ENCODE assay signal across 28 cellular contexts in genomic region chr14:34426313-34427295, GRCh38. TPM values are rescaled to one million over a fixed set of nuclear protein-coding genes. Genes with fewer than 3 reads are reported as not detected.
DNase-seq lines count a peak whose midpoint lies in the region; ATAC-seq, FAIRE-seq and TF ChIP-seq lines count a peak whose summit lies in the region.
"Had no signal": no experiment of that assay in that cellular context is flagged by ENCODE, and none has a peak within 500 bp of the region (broad histone marks: within the 10 kb centered on the region; RNA-seq: fewer than 3 reads in every experiment).

No MANE protein-coding gene starts in this region.

- H3K79me2 ChIP-seq in mammary epithelial cell (ENCODE audit: insufficient read depth, low read length) = no peaks in the 10 kb centered on the region

- dilution Hi-C loops in mammary epithelial cell (cut with HindIII; ENCODE audit: low sequenced_read_pairs) = no loop called here

- H4K20me1 ChIP-seq in mammary epithelial cell (ENCODE audit: insufficient read depth, low read length) = no peaks in the 10 kb centered on the region

- no peak for TF ChIP-seq CTCF in pancreas (IDR thresholded peaks at IDR 0.05)
- no peak for TF ChIP-seq CTCF in CD4-positive, alpha-beta T cell (IDR thresholded peaks at IDR 0.05)
- no peak for TF ChIP-seq CTCF in mammary epithelial cell (conservative IDR thresholded peaks at IDR 0.05 in 1 of 2, IDR thresholded peaks at IDR 0.05 in 1 of 2; ENCODE audit: extremely low read depth in 1 of 2, insufficient read depth in 1 of 2, low read depth in 1 of 2, low read length in 2 of 2)

- intact Hi-C loops in right cardiac atrium (cut with DNase I) = no loop called here
- intact Hi-C loops in Right ventricle myocardium superior (cut with DNase I) = no loop called here
- intact Hi-C loops in left colon (cut with DNase I, micrococcal nuclease) = no loop called here
- intact Hi-C loops in pancreas (cut with DNase I) = no loop called here
- intact Hi-C loops in CD4-positive, alpha-beta T cell (cut with DNase I, micrococcal nuclease) = no loop called here
- intact Hi-C loops in mammary epithelial cell (cut with micrococcal nuclease) = no loop called here

- H2AFZ ChIP-seq in mammary epithelial cell (ENCODE audit: low read depth, low read length) = no peak overlapping the region
- H2AFZ ChIP-seq: GM23338 had no signal

- H3K4me3 ChIP-seq in right cardiac atrium (ENCODE audit: low read length) = no peak overlapping the region
- H3K4me3 ChIP-seq in pancreas = no peak overlapping the region
- H3K4me3 ChIP-seq in mammary epithelial cell (replicated peaks in 1 of 3; ENCODE audit: insufficient read depth in 1 of 3, low read depth in 2 of 3, low read length in 3 of 3) = no peak overlapping the region
- H3K4me3 ChIP-seq: GM23338, SJCRH30 had no signal

- H3K27ac Mint-ChIP-seq in CD4-positive, alpha-beta T cell = no peak overlapping the region
- H3K27ac Mint-ChIP-seq: GM23338 had no signal

- BruUV-seq in mammary epithelial cell (replicated peaks; lab: Mats Ljungman, UMichigan) = no TSS peak

- no peak overlapping the region for H3K27ac ChIP-seq in right cardiac atrium (ENCODE audit: low read length)
- peak overlapping the region in 1 of 4 donors; percentile 10 for H3K27ac ChIP-seq in pancreas
- H3K27ac ChIP-seq in CD4-positive, alpha-beta T cell (ENCODE audit: low read depth, low read length) = no peak overlapping the region
- H3K27ac ChIP-seq in mammary epithelial cell (ENCODE audit: insufficient read depth, low read depth, low read length) = no peak overlapping the region
- H3K27ac ChIP-seq: KMS-11, SJCRH30 had no signal

- no peaks in the 10 kb centered on the region for H3K4me1 Mint-ChIP-seq in CD4-positive, alpha-beta T cell (ENCODE audit: low read depth)
- H3K4me1 Mint-ChIP-seq: GM23338 had no signal

- H3K27me3 ChIP-seq in right cardiac atrium (ENCODE audit: control insufficient read depth, insufficient read depth) (no peaks in the 10 kb centered on the region), pancreas (no peaks in the 10 kb centered on the region), mammary epithelial cell (ENCODE audit: insufficient read depth, low read length) (no peaks in the 10 kb centered on the region)
- no peaks in the 10 kb centered on the region for H3K27me3 ChIP-seq in CD4-positive, alpha-beta T cell (ENCODE audit: control insufficient read depth, insufficient read depth, low read length)
- H3K27me3 ChIP-seq: SJCRH30 had no signal

- POLR2A ChIA-PET in CD4-positive, alpha-beta T cell (lab: Charles Lee) = no interaction called here

- no peaks in the 10 kb centered on the region for H3K36me3 Mint-ChIP-seq in CD4-positive, alpha-beta T cell (ENCODE audit: low read depth)

- peak; percentile 61 to 72 (median 67) for DNase-seq in right cardiac atrium
- DNase-seq in Right ventricle myocardium superior = no peak
- peak; percentile 64 to 72 for DNase-seq in left colon
- peak in 4 of 6 donors; percentile 34 to 67 (median 34) for DNase-seq in pancreas
- DNase-seq in CD4-positive, alpha-beta T cell = no peak
- no peak for DNase-seq in mammary epithelial cell
- DNase-seq: 8988T; AML-193; C1 segment of cervical spinal cord; DMS53; GDM1; HCEC 1CT; NCI-H1105; NCI-H1694; NCI-H2081; NCI-H2171; NCI-H345; NCI-H524; NCI-H774; NK-92 treated with Interleukin-12 subunit alpha and Interleukin-12 subunit beta, amount 100 ng/mL, for 24 hours; SJCRH30 had no signal

- no peak overlapping the region for H3K4me2 ChIP-seq in mammary epithelial cell (ENCODE audit: insufficient read depth, low read depth, low read length)
- H3K4me2 ChIP-seq: GM23338, KMS-11 had no signal

- peak; percentile 85 to 98 for ATAC-seq in right cardiac atrium
- no peak for ATAC-seq in Right ventricle myocardium superior (ENCODE audit: poor library complexity)
- peak; percentile 94 for ATAC-seq in left colon
- ATAC-seq in pancreas = peak; percentile 84 to 95 (median 89)
- no peak for ATAC-seq in CD4-positive, alpha-beta T cell (ENCODE audit: poor library complexity)
- no peak for ATAC-seq in activated CD4-positive, CD25-positive, alpha-beta regulatory T cell treated with anti-CD3 and anti-CD28 coated beads, Interleukin-2, amount 50 U/mL, for 24 hours
- no peak for ATAC-seq in HG03565 (IDR thresholded peaks at IDR 0.05; ENCODE audit: unreplicated experiment)
- ATAC-seq: GM23338, Panc1 had no signal

- 82% methylated on average over 11 of the region's 11 CpGs for WGBS in right cardiac atrium
- 37 to 51% methylated on average over 11 of the region's 11 CpGs for WGBS in pancreas, 2 donors
- WGBS in mammary epithelial cell (ENCODE audit: low coverage, missing lambda C conversion rate) = 91% methylated on average over 11 of the region's 11 CpGs

- H3K27me3 Mint-ChIP-seq in CD4-positive, alpha-beta T cell = peaks cover 5% of the 10 kb centered on the region

- in situ Hi-C loops in mammary epithelial cell (cut with MboI; ENCODE audit: low sequenced_read_pairs in 2 of 2) = no loop called here

- peaks cover under 1% of the 10 kb centered on the region for H3K9me3 Mint-ChIP-seq in CD4-positive, alpha-beta T cell

- FAIRE-seq in pancreas (lab: Jason Lieb, UNC) = no peak
- FAIRE-seq: D721Med, GM18507 had no signal

- no peak overlapping the region for H3K9ac ChIP-seq in mammary epithelial cell (ENCODE audit: insufficient read depth, low read length)
- H3K9ac ChIP-seq: KMS-11 had no signal

- H3K4me3 Mint-ChIP-seq in CD4-positive, alpha-beta T cell = no peak overlapping the region
- H3K4me3 Mint-ChIP-seq: GM23338 had no signal

- CTCF ChIA-PET in CD4-positive, alpha-beta T cell (lab: Charles Lee) = no interaction called here
- CTCF ChIA-PET in mammary epithelial cell (lab: Charles Lee; ENCODE audit: low non-redundant PET) = no interaction called here

- H3K9me3 ChIP-seq in right cardiac atrium (ENCODE audit: control insufficient read depth, low read length) = no peaks in the 10 kb centered on the region
- no peaks in the 10 kb centered on the region for H3K9me3 ChIP-seq in pancreas
- H3K9me3 ChIP-seq in CD4-positive, alpha-beta T cell (ENCODE audit: control insufficient read depth, low read length) = no peaks in the 10 kb centered on the region
- no peaks in the 10 kb centered on the region for H3K9me3 ChIP-seq in mammary epithelial cell (replicated peaks; ENCODE audit: insufficient read depth, low read length)
- H3K9me3 ChIP-seq: SJCRH30 had no signal

- H3K4me1 ChIP-seq in right cardiac atrium (ENCODE audit: control insufficient read depth, insufficient read depth, low read length) (no peaks in the 10 kb centered on the region), pancreas (peaks cover 6 to 14% (median 8%) of the 10 kb centered on the region in 3 donors), mammary epithelial cell (ENCODE audit: insufficient read depth, low read length) (no peaks in the 10 kb centered on the region)
- H3K4me1 ChIP-seq: SJCRH30 had no signal

- no peaks in the 10 kb centered on the region for H3K36me3 ChIP-seq in pancreas
- H3K36me3 ChIP-seq in mammary epithelial cell (ENCODE audit: insufficient read depth, low read length) = no peaks in the 10 kb centered on the region
- H3K36me3 ChIP-seq: SJCRH30 had no signal

RNA-seq across cellular contexts. Expression of gene SPTSSA, which starts 35.4 kb away (rescaled TPM):
- total RNA-seq in right cardiac atrium (10 to 100 TPM; 12.3 to 18.9 (median 15.7) TPM), Right ventricle myocardium superior (14.3 TPM), left colon (10 to 100 TPM; 47.4 to 59.1 TPM), pancreas (10 to 100 TPM in 1 of 6 donors, 1 to 10 TPM in 5; 3.4 to 12.4 (median 6.5) TPM), mammary epithelial cell (10 to 100 TPM; 14.2 to 21.3 TPM)
- polyA plus RNA-seq in right cardiac atrium (19.9 TPM), pancreas (10 to 100 TPM; 11.7 to 16.3 TPM), mammary epithelial cell (30.2 TPM)
- total RNA-seq in CD4-positive, alpha-beta T cell = 1 to 10 TPM; 1.4 to 1.6 TPM
- polyA minus RNA-seq in mammary epithelial cell = 7.8 TPM

Comparison
In these comparisons a context has a peak if more than half of its experiments do, and no peak if none do; other contexts are left out.
1. ATAC-seq: peak in right cardiac atrium (2 of 2), left colon (single experiment) and pancreas (4 of 4); none in Right ventricle myocardium superior (single experiment), CD4-positive, alpha-beta T cell (single experiment), activated CD4-positive, CD25-positive, alpha-beta regulatory T cell treated with anti-CD3 and anti-CD28 coated beads, Interleukin-2, amount 50 U/mL, for 24 hours (0 of 2) and HG03565 (single experiment).
2. DNase-seq: peak in right cardiac atrium (3 of 3), left colon (2 of 2) and pancreas (4 of 6); none in Right ventricle myocardium superior (single experiment), CD4-positive, alpha-beta T cell (0 of 10) and mammary epithelial cell (single experiment).